ENCODE assay signal across 15 cellular contexts in genomic region chr19:40231544-40232424, GRCh38. TPM values are rescaled to one million over a fixed set of nuclear protein-coding genes. Genes with fewer than 3 reads are reported as not detected.
DNase-seq lines count a peak whose midpoint lies in the region; ATAC-seq and TF ChIP-seq lines count a peak whose summit lies in the region.
"Had no signal": no experiment of that assay in that cellular context is flagged by ENCODE, and none has a peak within 500 bp of the region (broad histone marks: within the 10 kb centered on the region; RNA-seq: fewer than 3 reads in every experiment).

No MANE protein-coding gene starts in this region.

- H3K9me3 Mint-ChIP-seq in nephron, result no peaks in the 10 kb centered on the region

- TF ChIP-seq POLR2A in heart left ventricle (IDR thresholded peaks at IDR 0.05), result no peak

- peaks cover 0 to 24% (median 12%) of the 10 kb centered on the region in 12 donors for H3K4me1 ChIP-seq in heart left ventricle

- intact Hi-C loops in heart left ventricle (cut with DNase I), result no loop called here

- H3K27me3 Mint-ChIP-seq in nephron (ENCODE audit: low read depth), result no peaks in the 10 kb centered on the region

- peak; percentile 60 to 84 (median 72) for ATAC-seq in heart left ventricle
- ATAC-seq: stimulated activated naive CD8-positive, alpha-beta T cell treated with anti-CD3 and anti-CD28 coated beads, Interleukin-15, Interleukin-2, amounts not matched to agents 100 U/mL and 50 U/mL, for 24 hours had no signal

- POLR2A ChIA-PET in RWPE1 (lab: Yijun Ruan, JAX; ENCODE audit: low non-redundant PET), result interaction anchor here (0.6 kb wide), 1 partner anchor 153 kb away, joined by 3 read pairs; no protein-coding TSS in a partner anchor

- no peaks in the 10 kb centered on the region for H3K9me3 ChIP-seq in heart left ventricle

- H3K4me3 Mint-ChIP-seq in nephron, result peak overlapping the region in 1 of 3 experiments; percentile 16

- H3K27ac Mint-ChIP-seq in nephron, result peak overlapping the region; percentile 39 to 97 (median 79)

- H3K4me1 Mint-ChIP-seq in nephron, result peaks cover 14% of the 10 kb centered on the region

- H3K36me3 ChIP-seq in heart left ventricle, result peaks cover 0 to 37% (median 28%) of the 10 kb centered on the region in 9 donors

- H3K27me3 ChIP-seq in heart left ventricle, result peaks cover 0 to 8% (median 0%) of the 10 kb centered on the region in 9 donors

- peaks cover 3% of the 10 kb centered on the region for H3K36me3 Mint-ChIP-seq in nephron (ENCODE audit: low read depth)

- CTCF ChIA-PET in RWPE1 (lab: Yijun Ruan, JAX), result interaction anchor here (0.6 to 1.0 kb wide), 2 partner anchors 92 to 294 kb away, joined by 3 to 4 read pairs; no protein-coding TSS in a partner anchor

- DNase-seq in COLO829 (ENCODE audit: low spot score) (peak; percentile 38), RWPE1 (ENCODE audit: low spot score) (no peak), heart left ventricle (peak; percentile 49 to 62 (median 60)), GM20000 (ENCODE audit: low spot score) (no peak), putamen (ENCODE audit: low spot score) (no peak), NCI-H2107 treated with DMSO at 0.1 percent for 48 hours (lab: John Stamatoyannopoulos, UW; ENCODE audit: unreplicated experiment) (no peak), NCI-H1436 treated with DMSO at 0.1 percent for 48 hours (lab: John Stamatoyannopoulos, UW) (no peak)
- DNase-seq: activated CD8-positive, alpha-beta memory T cell treated with anti-CD3 and anti-CD28 coated beads for 24 hours; amniotic stem cell; erythroblast; Karpas-422; NCI-H226; stimulated activated naive CD8-positive, alpha-beta T cell treated with anti-CD3 and anti-CD28 coated beads, Interleukin-15, Interleukin-2, amounts not matched to agents 100 U/mL and 50 U/mL, for 24 hours had no signal

- H3K27ac ChIP-seq in RWPE1, result peak overlapping the region; percentile 23; the same call in 1 of the 2 replicates
- peak overlapping the region in 8 of 12 donors; percentile 5 to 64 (median 44) for H3K27ac ChIP-seq in heart left ventricle

- WGBS in heart left ventricle, 4 donors, result 42 to 53% (median 45%) methylated on average over 13 to 16 of the region's 16 CpGs

- TF ChIP-seq CTCF in RWPE1 (conservative IDR thresholded peaks at IDR 0.05; ENCODE audit: low read depth), result no peak
- no peak for TF ChIP-seq CTCF in heart left ventricle (IDR thresholded peaks at IDR 0.05)
- TF ChIP-seq CTCF in nephron (IDR thresholded peaks at IDR 0.05; ENCODE audit: unreplicated experiment in 3 of 3), result no peak
- no peak for TF ChIP-seq CTCF in GM20000 (IDR thresholded peaks at IDR 0.05; ENCODE audit: extremely low read depth, missing control alignments)

- no peak overlapping the region for H3K4me3 ChIP-seq in heart left ventricle
- H3K4me3 ChIP-seq: skin epidermis had no signal

RNA-seq across cellular contexts. Expression of gene CCNP, which starts 5.3 kb away (rescaled TPM):
- under 1 TPM in 2 of 9 donors, not detected in 7; 0.21 to 0.75 TPM for total RNA-seq in heart left ventricle
- not detected for polyA plus RNA-seq in heart left ventricle

RNA-seq across cellular contexts. Expression of gene TTC9B, which starts 13.6 kb away (rescaled TPM):
- total RNA-seq in heart left ventricle, result not detected
- polyA plus RNA-seq in heart left ventricle, result not detected

RNA-seq across cellular contexts. Expression of gene MAP3K10, which starts 40.6 kb away (rescaled TPM):
- 10 to 100 TPM; 13.7 to 30.7 (median 15.6) TPM for total RNA-seq in heart left ventricle
- polyA plus RNA-seq in heart left ventricle, result 10 to 100 TPM; 16.4 to 32.8 TPM

RNA-seq across cellular contexts. Expression of gene AKT2, which starts 53.4 kb away (rescaled TPM):
- total RNA-seq in heart left ventricle, result 100 to 1,000 TPM in 7 of 9 donors, 10 to 100 TPM in 2; 81.8 to 132 (median 113) TPM
- polyA plus RNA-seq in heart left ventricle, result 10 to 100 TPM; 71.0 to 91.0 TPM

Comparison
In these comparisons a context has a peak if more than half of its experiments do, and no peak if none do; other contexts are left out.
1. DNase-seq: peak in COLO829 (single experiment) and heart left ventricle (5 of 5); none in RWPE1 (single experiment), GM20000 (single experiment), putamen (single experiment), NCI-H2107 treated with DMSO at 0.1 percent for 48 hours (single experiment) and NCI-H1436 treated with DMSO at 0.1 percent for 48 hours (single experiment).